In genomic region chr7:1569833-1570632, GRCh38 we compare ENCODE assay signal across 8 cellular contexts. TPM values are rescaled to one million over a fixed set of nuclear protein-coding genes. Genes with fewer than 3 reads are reported as not detected.
DNase-seq lines count a peak whose midpoint lies in the region; TF ChIP-seq lines count a peak whose summit lies in the region.

Gene PSMG3 (minus strand): TSS chr7:1570032. CDS start chr7:1569339, 693 bp downstream.

- peak within 1 kb of the TSS; percentile 73; the same call in 1 of the 2 replicates for H3K4me2 ChIP-seq in MM.1S (ENCODE audit: low read depth, low read length)

- peak; percentile 39 for DNase-seq in GM04503 (ENCODE audit: low read depth)
- DNase-seq in HCEC 1CT = peak; percentile 93
- peak; percentile 94 for DNase-seq in MM.1S
- peak; percentile 85 for DNase-seq in SK-N-DZ (ENCODE audit: low spot score)
- peak; percentile 91 for DNase-seq in activated naive CD4-positive, alpha-beta T cell treated with anti-CD3 and anti-CD28 coated beads for 36 hours
- peak; percentile 92 for DNase-seq in germinal center (ENCODE audit: low spot score)
- peak; percentile 82 for DNase-seq in occipital lobe (lab: John Stamatoyannopoulos, UW)
- peak; percentile 93 to 96 for DNase-seq in suprapubic skin (ENCODE audit: low spot score in 2 of 2)

- peaks cover 24% of the 10 kb centered on the region for H3K36me3 Mint-ChIP-seq in activated naive CD4-positive, alpha-beta T cell treated with anti-CD3 and anti-CD28 coated beads for 36 hours (ENCODE audit: low read depth)

- 0% methylated on average over 33 of the region's 95 CpGs for WGBS in suprapubic skin

- no peaks in the 10 kb centered on the region for H3K9me3 Mint-ChIP-seq in activated naive CD4-positive, alpha-beta T cell treated with anti-CD3 and anti-CD28 coated beads for 36 hours

- H3K9ac ChIP-seq in MM.1S (ENCODE audit: low read length) = peak within 1 kb of the TSS; percentile 87

- no peaks in the 10 kb centered on the region for H3K9me2 ChIP-seq in MM.1S (replicated peaks; ENCODE audit: insufficient read depth, low read length)

- CTCF ChIA-PET in activated naive CD4-positive, alpha-beta T cell treated with anti-CD3 and anti-CD28 coated beads for 36 hours (lab: Charles Lee) = interaction anchor here (0.5 to 0.6 kb wide), 2 partner anchors 9 to 369 kb away, joined by 3 to 4 read pairs; no protein-coding TSS in a partner anchor

- H3K4me3 ChIP-seq in MM.1S (ENCODE audit: low read length) (peak within 1 kb of the TSS; percentile 87), suprapubic skin (peak within 1 kb of the TSS; percentile 80)

- no peak for TF ChIP-seq EP300 in suprapubic skin (IDR thresholded peaks at IDR 0.05)

- H3K4me1 ChIP-seq in MM.1S (ENCODE audit: low read length) = peaks cover 5% of the 10 kb centered on the region; the same call in 1 of the 2 replicates
- H3K4me1 ChIP-seq in suprapubic skin = peaks cover 59% of the 10 kb centered on the region

- H3K27ac Mint-ChIP-seq in activated naive CD4-positive, alpha-beta T cell treated with anti-CD3 and anti-CD28 coated beads for 36 hours = peak within 1 kb of the TSS; percentile 87

- peaks cover 5% of the 10 kb centered on the region for H3F3A ChIP-seq in MM.1S (ENCODE audit: insufficient read depth, low read length)

- H2AFZ ChIP-seq in MM.1S (ENCODE audit: low read length) = peak within 1 kb of the TSS; percentile 89

- peak within 1 kb of the TSS; percentile 80 for H3K27ac ChIP-seq in MM.1S (ENCODE audit: low read length)
- peak within 1 kb of the TSS; percentile 93 for H3K27ac ChIP-seq in suprapubic skin

- H3K4me1 Mint-ChIP-seq in activated naive CD4-positive, alpha-beta T cell treated with anti-CD3 and anti-CD28 coated beads for 36 hours (ENCODE audit: low read depth) = peaks cover 37% of the 10 kb centered on the region

- H3K27me3 Mint-ChIP-seq in activated naive CD4-positive, alpha-beta T cell treated with anti-CD3 and anti-CD28 coated beads for 36 hours (ENCODE audit: low read depth) = no peaks in the 10 kb centered on the region

- TF ChIP-seq CTCF in MM.1S (IDR thresholded peaks at IDR 0.05; ENCODE audit: low read length) (peak; percentile 36), suprapubic skin (IDR thresholded peaks at IDR 0.05) (peak in 1 of 2 donors; percentile 8)

- peak in 1 of 2 donors; percentile 68 for TF ChIP-seq POLR2A in suprapubic skin (IDR thresholded peaks at IDR 0.05)

- H3K9me3 ChIP-seq in MM.1S (replicated peaks; ENCODE audit: insufficient read depth, low read length) (no peaks in the 10 kb centered on the region), suprapubic skin (no peaks in the 10 kb centered on the region)

- no peaks in the 10 kb centered on the region for H4K20me1 ChIP-seq in MM.1S (ENCODE audit: insufficient read depth, low read length)

- intact Hi-C loops in activated naive CD4-positive, alpha-beta T cell treated with anti-CD3 and anti-CD28 coated beads for 36 hours (cut with micrococcal nuclease) = loop anchor here (1.0 to 5.0 kb wide), 5 partner anchors 37 to 785 kb away; partner anchors contain the start of genes EIF3B and INTS1

- peak within 1 kb of the TSS; percentile 87 for H3K4me3 Mint-ChIP-seq in activated naive CD4-positive, alpha-beta T cell treated with anti-CD3 and anti-CD28 coated beads for 36 hours

- H3K79me2 ChIP-seq in MM.1S (ENCODE audit: low read length) = peaks cover 8% of the 10 kb centered on the region

- H3K36me3 ChIP-seq in MM.1S (replicated peaks; ENCODE audit: insufficient read depth, low read length) (0 out of 2 replicates have a peak, but pooled peaks cover 2% of the 10 kb centered on the region), suprapubic skin (peaks cover 6% of the 10 kb centered on the region)

- H3K27me3 ChIP-seq in MM.1S (replicated peaks; ENCODE audit: insufficient read depth, low read length) (no peaks in the 10 kb centered on the region), suprapubic skin (no peaks in the 10 kb centered on the region)

RNA-seq across cellular contexts. Expression of gene PSMG3, which starts in this region (rescaled TPM):
- polyA plus RNA-seq in SK-N-DZ (2014; cell fraction: cytosol; rRNA removed) = 114 and 158 TPM in 2 replicates
- 124 and 138 TPM in 2 replicates for polyA plus RNA-seq in SK-N-DZ (2014; cell fraction: nucleus; rRNA removed)
- 10 to 100 TPM; 29.8 to 33.9 TPM for total RNA-seq in activated naive CD4-positive, alpha-beta T cell treated with anti-CD3 and anti-CD28 coated beads for 36 hours
- total RNA-seq in occipital lobe (19.2 TPM), suprapubic skin (10 to 100 TPM; 35.7 to 79.0 (median 62.0) TPM)

Comparison
In these comparisons a context has a peak if more than half of its experiments do, and no peak if none do; other contexts are left out.
1. Peak in every context shown above with its lines: DNase-seq, H3K4me3 ChIP-seq and H3K27ac ChIP-seq.
2. DNase-seq: peak in every context shown above with its lines; median percentile 94 in suprapubic skin; 94 in MM.1S; 93 in HCEC 1CT; 92 in germinal center; 91 in activated naive CD4-positive, alpha-beta T cell treated with anti-CD3 and anti-CD28 coated beads for 36 hours; 85 in SK-N-DZ; 82 in occipital lobe; 39 in GM04503.